30 cellular contexts compared by ENCODE assay signal in genomic region chr4:169765845-169766244, GRCh38. TPM values are rescaled to one million over a fixed set of nuclear protein-coding genes. Genes with fewer than 3 reads are reported as not detected.
DNase-seq lines count a peak whose midpoint lies in the region; ATAC-seq and TF ChIP-seq lines count a peak whose summit lies in the region.
"Had no signal": no experiment of that assay in that cellular context is flagged by ENCODE, and none has a peak within 500 bp of the region (broad histone marks: within the 10 kb centered on the region; RNA-seq: fewer than 3 reads in every experiment).

No MANE protein-coding gene starts in this region.

- H3K36me3 ChIP-seq in A673 (ENCODE audit: insufficient read depth, low read length, poor library complexity, severe bottlenecking) (no peaks in the 10 kb centered on the region), adipocyte (ENCODE audit: control insufficient read depth, insufficient read depth, low read length, severe bottlenecking) (no peaks in the 10 kb centered on the region), MM.1S (replicated peaks; ENCODE audit: insufficient read depth, low read length) (no peaks in the 10 kb centered on the region)
- H3K36me3 ChIP-seq: gastroesophageal sphincter, suprapubic skin had no signal

- POLR2A ChIA-PET in A673 (lab: Charles Lee; ENCODE audit: low non-redundant PET): no interaction called here

- CTCF ChIA-PET in A673 (lab: Charles Lee): no interaction called here

- no peaks in the 10 kb centered on the region for H3F3A ChIP-seq in MM.1S (ENCODE audit: insufficient read depth, low read length)

- BruUV-seq in A673 (replicated peaks; lab: Mats Ljungman, UMichigan): no TSS peak

- no peaks in the 10 kb centered on the region for H3K4me1 ChIP-seq in A673 (ENCODE audit: insufficient read depth, low read length, poor library complexity, severe bottlenecking)
- H3K4me1 ChIP-seq in adipocyte (ENCODE audit: control insufficient read depth, insufficient read depth, low read length): peaks cover 3% of the 10 kb centered on the region
- 0 out of 2 replicates have a peak, but pooled peaks cover 3% of the 10 kb centered on the region for H3K4me1 ChIP-seq in MM.1S (ENCODE audit: low read length)
- H3K4me1 ChIP-seq: gastroesophageal sphincter, suprapubic skin had no signal

- no peaks in the 10 kb centered on the region for H3K9me2 ChIP-seq in MM.1S (replicated peaks; ENCODE audit: insufficient read depth, low read length)

- H3K9ac ChIP-seq in adipocyte (ENCODE audit: low read length) (no peak overlapping the region), MM.1S (ENCODE audit: low read length) (no peak overlapping the region)

- no peak overlapping the region for H3K4me2 ChIP-seq in MM.1S (ENCODE audit: low read depth, low read length)
- H3K4me2 ChIP-seq: hepatocyte had no signal

- no peaks in the 10 kb centered on the region for H3K27me3 ChIP-seq in A673 (replicated peaks; ENCODE audit: insufficient read depth, low read depth, low read length, poor library complexity)
- H3K27me3 ChIP-seq in adipocyte (replicated peaks; ENCODE audit: control insufficient read depth, insufficient read depth, low read length): no peaks in the 10 kb centered on the region
- no peaks in the 10 kb centered on the region for H3K27me3 ChIP-seq in MM.1S (replicated peaks; ENCODE audit: insufficient read depth, low read length)
- H3K27me3 ChIP-seq: gastroesophageal sphincter, hepatocyte, suprapubic skin had no signal

- intact Hi-C loops in A673 (cut with micrococcal nuclease; ENCODE audit: unreplicated experiment): no loop called here

- TF ChIP-seq CTCF in A673 (conservative IDR thresholded peaks at IDR 0.05; ENCODE audit: low read depth, low read length): no peak
- TF ChIP-seq CTCF in GM10266 (IDR thresholded peaks at IDR 0.05; ENCODE audit: control insufficient read depth, insufficient read depth, low read depth, missing control alignments): no peak
- TF ChIP-seq CTCF in MM.1S (IDR thresholded peaks at IDR 0.05; ENCODE audit: low read length): no peak

- peak; percentile 57 for DNase-seq in A673 (ENCODE audit: low spot score)
- peak; percentile 21 for DNase-seq in HCEC 1CT
- DNase-seq in adipocyte (ENCODE audit: low read depth): peak; percentile 22
- peak; percentile 7 for DNase-seq in foreskin melanocyte
- no peak for DNase-seq in activated effector memory CD4-positive, alpha-beta T cell treated with anti-CD3 and anti-CD28 coated beads, Interleukin-2, amount 50 U/mL, for 16 hours
- no peak for DNase-seq in GM10266 (ENCODE audit: extremely low spot score)
- DNase-seq in MM.1S: no peak
- DNase-seq: activated CD4-positive, alpha-beta T cell treated with anti-CD3 and anti-CD28 coated beads, Interleukin-2, amount 10 ng/mL, durations not matched to agents 7 days and 5 days; activated gamma-delta T cell; activated naive CD8-positive, alpha-beta T cell treated with anti-CD3 and anti-CD28 coated beads, Interleukin-2, amount 50 U/mL, for 24 hours; activated T-cell treated with anti-CD3 and anti-CD28 coated beads, Interleukin-2, amount 50 U/mL, for 24 hours; AML-193; CD4-positive, alpha-beta memory T cell; DND-41; H7; Karpas-422; left cardiac atrium; mucosa of descending colon; NCI-H146; NCI-H226; NCI-H748 treated with DMSO at 0.1 percent for 48 hours; stimulated activated naive CD4-positive, alpha-beta T cell; T1000 had no signal

- no peaks in the 10 kb centered on the region for H3K9me3 ChIP-seq in A673 (ENCODE audit: low read depth, low read length, poor library complexity, severe bottlenecking)
- H3K9me3 ChIP-seq in adipocyte (ENCODE audit: control insufficient read depth, low read length): no peaks in the 10 kb centered on the region
- no peaks in the 10 kb centered on the region for H3K9me3 ChIP-seq in MM.1S (replicated peaks; ENCODE audit: insufficient read depth, low read length)
- H3K9me3 ChIP-seq: gastroesophageal sphincter, mucosa of descending colon, suprapubic skin had no signal

- H3K4me3 ChIP-seq in A673 (ENCODE audit: low read depth, low read length, poor library complexity, severe bottlenecking) (no peak overlapping the region), adipocyte (ENCODE audit: low read length) (no peak overlapping the region), MM.1S (ENCODE audit: low read length) (no peak overlapping the region)
- H3K4me3 ChIP-seq: gastroesophageal sphincter, hepatocyte, lung, mucosa of descending colon, suprapubic skin had no signal

- H4K20me1 ChIP-seq in MM.1S (ENCODE audit: insufficient read depth, low read length): no peaks in the 10 kb centered on the region

- ATAC-seq in HG03571 (IDR thresholded peaks at IDR 0.05; ENCODE audit: unreplicated experiment): no peak
- ATAC-seq: activated naive CD8-positive, alpha-beta T cell treated with anti-CD3 and anti-CD28 coated beads, Interleukin-2, amount 50 U/mL, for 24 hours; gastroesophageal sphincter; left cardiac atrium; mucosa of descending colon; natural killer cell treated with Interleukin-12 subunit alpha and Interleukin-12 subunit beta and Interleukin-15 and Interleukin-18, amount 100 ng/mL, for 72 hours; WTC11 had no signal

- no peaks in the 10 kb centered on the region for H3K79me2 ChIP-seq in MM.1S (ENCODE audit: low read length)
- H3K79me2 ChIP-seq: hepatocyte had no signal

- H3K27ac ChIP-seq in A673 (ENCODE audit: low read depth, low read length, poor library complexity, severe bottlenecking) (no peak overlapping the region), MM.1S (ENCODE audit: low read length) (no peak overlapping the region)
- H3K27ac ChIP-seq: gastroesophageal sphincter, hepatocyte, suprapubic skin had no signal

- H2AFZ ChIP-seq in MM.1S (ENCODE audit: low read length): no peak overlapping the region
- H2AFZ ChIP-seq: hepatocyte had no signal

RNA-seq across cellular contexts. Expression of gene HPF1, which starts 8.1 kb away (rescaled TPM):
- 54.4 and 57.0 TPM in 2 replicates for total RNA-seq in A673 (2021)

Comparison
In these comparisons a context has a peak if more than half of its experiments do, and no peak if none do; other contexts are left out.
1. DNase-seq: peak in A673 (single experiment), HCEC 1CT (single experiment), adipocyte (single experiment) and foreskin melanocyte (single experiment); none in activated effector memory CD4-positive, alpha-beta T cell treated with anti-CD3 and anti-CD28 coated beads, Interleukin-2, amount 50 U/mL, for 16 hours (single experiment), GM10266 (single experiment) and MM.1S (single experiment).